In genomic region chr7:131556055-131556911, GRCh38 we compare ENCODE assay signal across 1 cellular context.
TF ChIP-seq lines count a peak whose summit lies in the region.

Gene PODXL, minus strand, starts transcription at chr7:131556628. Its CDS starts 269 bp downstream, at chr7:131556359.

TF ChIP-seq in GM12878, 131 proteins besides CTCF, POLR2A, EP300 and RAD21 (continued from another document and continues in another):
- TF ChIP-seq RUNX3 (IDR thresholded peaks at IDR 0.05; ENCODE audit: low read length) (0 out of 2 replicates have a peak, but pooled peaks have one; percentile 15), NR2F1 (conservative IDR thresholded peaks at IDR 0.05) (peak; percentile 68), CBX3 (IDR thresholded peaks at IDR 0.05; ENCODE audit: borderline replicate concordance, low read depth) (no peak), ZNF24 (IDR thresholded peaks at IDR 0.05) (no peak), SMARCA5 (IDR thresholded peaks at IDR 0.05) (0 out of 2 replicates have a peak, but pooled peaks have one; percentile 27), HDAC6 (IDR thresholded peaks at IDR 0.05; ENCODE audit: unreplicated experiment) (peak; percentile 88), ESRRA (IDR thresholded peaks at IDR 0.05; ENCODE audit: low read length) (no peak), PBX3 (IDR thresholded peaks at IDR 0.05; ENCODE audit: insufficient replicate concordance, low read depth, low read length) (no peak), MTA2 (IDR thresholded peaks at IDR 0.05; ENCODE audit: low read depth) (no peak), MYB (IDR thresholded peaks at IDR 0.05; ENCODE audit: borderline replicate concordance, low read depth, low read length) (no peak), HDAC2 (IDR thresholded peaks at IDR 0.05) (no peak), SP1 (IDR thresholded peaks at IDR 0.05; ENCODE audit: low read depth, low read length) (no peak), USF1 (IDR thresholded peaks at IDR 0.05; ENCODE audit: borderline replicate concordance, extremely low read length, insufficient read depth, low read depth, low read length) (no peak), DPF2 (IDR thresholded peaks at IDR 0.05) (peak; percentile 52; the same call in 1 of the 2 replicates), SREBF2 (IDR thresholded peaks at IDR 0.05; ENCODE audit: low read length) (no peak), SIN3A (IDR thresholded peaks at IDR 0.05; ENCODE audit: low read depth, low read length) (no peak), IRF5 (IDR thresholded peaks at IDR 0.05; ENCODE audit: borderline replicate concordance) (no peak), BCLAF1 (IDR thresholded peaks at IDR 0.05) (no peak), RELB (IDR thresholded peaks at IDR 0.05; ENCODE audit: low read depth) (no peak), USF2 (IDR thresholded peaks at IDR 0.05; ENCODE audit: borderline replicate concordance, low read depth, low read length) (no peak), IKZF1 (conservative IDR thresholded peaks at IDR 0.05) (peak; percentile 81), MEF2A (IDR thresholded peaks at IDR 0.05; ENCODE audit: insufficient read depth, low read depth, low read length) (no peak), KAT2A (conservative IDR thresholded peaks at IDR 0.05; ENCODE audit: control insufficient read depth, low read depth, low read length) (no peak), ZNF592 (IDR thresholded peaks at IDR 0.05) (no peak), ATF2 (IDR thresholded peaks at IDR 0.05; ENCODE audit: low read length) (no peak), POLR2AphosphoS5 (IDR thresholded peaks at IDR 0.05; ENCODE audit: low read length) (no peak), GATAD2B (conservative IDR thresholded peaks at IDR 0.05; ENCODE audit: low read depth) (0 out of 2 replicates have a peak, but pooled peaks have one; percentile 49), EZH2 (IDR thresholded peaks at IDR 0.05; ENCODE audit: borderline replicate concordance, control insufficient read depth, low read depth, low read length) (no peak), SMC3 (IDR thresholded peaks at IDR 0.05; ENCODE audit: borderline replicate concordance, low read length) (no peak), BRCA1 (IDR thresholded peaks at IDR 0.05; ENCODE audit: low read depth, low read length) (no peak), PAX5 (IDR thresholded peaks at IDR 0.05; ENCODE audit: borderline replicate concordance, low read depth, low read length) (no peak), SPI1 (IDR thresholded peaks at IDR 0.05; ENCODE audit: borderline replicate concordance, insufficient read depth, low read depth, low read length) (no peak), TCF3 (IDR thresholded peaks at IDR 0.05; ENCODE audit: borderline replicate concordance, insufficient read depth, low read depth, low read length) (no peak), NFYA (IDR thresholded peaks at IDR 0.05; ENCODE audit: borderline replicate concordance, low read depth, low read length) (no peak), ZNF274 (IDR thresholded peaks at IDR 0.05; ENCODE audit: insufficient read depth, insufficient read length) (no peak), CEBPB (IDR thresholded peaks at IDR 0.05; ENCODE audit: borderline replicate concordance in 1 of 2, low read depth in 2 of 2, low read length in 2 of 2) (no peak), LARP7 (IDR thresholded peaks at IDR 0.05) (peak; percentile 48), IRF4 (IDR thresholded peaks at IDR 0.05; ENCODE audit: low read depth, low read length) (no peak), ZBTB40 (IDR thresholded peaks at IDR 0.05; ENCODE audit: borderline replicate concordance) (no peak), ATF7 (IDR thresholded peaks at IDR 0.05; ENCODE audit: low read depth) (no peak), FOXK2 (IDR thresholded peaks at IDR 0.05) (no peak), RFX5 (IDR thresholded peaks at IDR 0.05; ENCODE audit: low read depth, low read length) (no peak), NFIC (IDR thresholded peaks at IDR 0.05; ENCODE audit: low read depth, low read length) (no peak), SUZ12 (IDR thresholded peaks at IDR 0.05; ENCODE audit: unreplicated experiment) (peak; percentile 79), NRF1 (conservative IDR thresholded peaks at IDR 0.05; ENCODE audit: low read depth, low read length) (no peak), JUNB (IDR thresholded peaks at IDR 0.05) (no peak), BMI1 (IDR thresholded peaks at IDR 0.05; ENCODE audit: borderline replicate concordance) (no peak), TARDBP (IDR thresholded peaks at IDR 0.05; ENCODE audit: borderline replicate concordance) (no peak), NR2C2 (IDR thresholded peaks at IDR 0.05; ENCODE audit: borderline replicate concordance, control insufficient read depth, insufficient read length, low read depth) (no peak), ZNF622 (IDR thresholded peaks at IDR 0.05) (no peak)
